Comparison of ENCODE assay signal across 17 cellular contexts in genomic region chr4:53576676-53577372, GRCh38. TPM values are rescaled to one million over a fixed set of nuclear protein-coding genes. Genes with fewer than 3 reads are reported as not detected.
DNase-seq lines count a peak whose midpoint lies in the region; ATAC-seq and TF ChIP-seq lines count a peak whose summit lies in the region.
"Had no signal": no experiment of that assay in that cellular context is flagged by ENCODE, and none has a peak within 500 bp of the region (broad histone marks: within the 10 kb centered on the region; RNA-seq: fewer than 3 reads in every experiment).

No MANE protein-coding gene starts in this region.

- 57 to 80% methylated on average over 1 of the region's 2 CpGs for WGBS in mesodermal cell (ENCODE audit: insufficient coverage in 2 of 2), 2 experiments

- H3K36me3 Mint-ChIP-seq in activated naive CD8-positive, alpha-beta T cell treated with anti-CD3 and anti-CD28 coated beads, Interleukin-2, amount 50 U/mL, for 24 hours (ENCODE audit: low read depth), result no peaks in the 10 kb centered on the region
- H3K36me3 Mint-ChIP-seq: activated naive CD4-positive, alpha-beta T cell treated with anti-CD3 and anti-CD28 coated beads, Interleukin-2, amount 10 ng/mL, durations not matched to agents 7 days and 5 days; CD14-positive monocyte had no signal

- H3K27ac Mint-ChIP-seq in activated naive CD8-positive, alpha-beta T cell treated with anti-CD3 and anti-CD28 coated beads, Interleukin-2, amount 50 U/mL, for 24 hours, result no peak overlapping the region
- H3K27ac Mint-ChIP-seq: activated naive CD4-positive, alpha-beta T cell treated with anti-CD3 and anti-CD28 coated beads, Interleukin-2, amount 10 ng/mL, durations not matched to agents 7 days and 5 days; CD14-positive monocyte; stimulated activated naive CD8-positive, alpha-beta T cell treated with anti-CD3 and anti-CD28 coated beads, Interleukin-15, Interleukin-2, amounts not matched to agents 100 ng/mL and 50 ng/mL, for 24 hours had no signal

- H3K9me3 Mint-ChIP-seq in activated naive CD8-positive, alpha-beta T cell treated with anti-CD3 and anti-CD28 coated beads, Interleukin-2, amount 50 U/mL, for 24 hours, result no peaks in the 10 kb centered on the region
- H3K9me3 Mint-ChIP-seq: activated naive CD4-positive, alpha-beta T cell treated with anti-CD3 and anti-CD28 coated beads, Interleukin-2, amount 10 ng/mL, durations not matched to agents 7 days and 5 days; stimulated activated naive CD8-positive, alpha-beta T cell treated with anti-CD3 and anti-CD28 coated beads, Interleukin-15, Interleukin-2, amounts not matched to agents 100 ng/mL and 50 ng/mL, for 24 hours had no signal

- H3K4me3 Mint-ChIP-seq in activated naive CD8-positive, alpha-beta T cell treated with anti-CD3 and anti-CD28 coated beads, Interleukin-2, amount 50 U/mL, for 24 hours, result no peak overlapping the region
- H3K4me3 Mint-ChIP-seq: activated naive CD4-positive, alpha-beta T cell treated with anti-CD3 and anti-CD28 coated beads, Interleukin-2, amount 10 ng/mL, durations not matched to agents 7 days and 5 days; CD14-positive monocyte; stimulated activated naive CD8-positive, alpha-beta T cell treated with anti-CD3 and anti-CD28 coated beads, Interleukin-15, Interleukin-2, amounts not matched to agents 100 ng/mL and 50 ng/mL, for 24 hours had no signal

- H3K27ac ChIP-seq in C4-2B, result peak overlapping the region; percentile 95
- H3K27ac ChIP-seq in mesodermal cell (ENCODE audit: low read depth, low read length, severe bottlenecking), result peak overlapping the region; percentile 65
- no peak overlapping the region for H3K27ac ChIP-seq in foreskin keratinocyte
- H3K27ac ChIP-seq: coronary artery had no signal

- H3K27me3 ChIP-seq in foreskin keratinocyte, result no peaks in the 10 kb centered on the region

- peaks cover 2% of the 10 kb centered on the region for H3K27me3 Mint-ChIP-seq in activated naive CD8-positive, alpha-beta T cell treated with anti-CD3 and anti-CD28 coated beads, Interleukin-2, amount 50 U/mL, for 24 hours
- H3K27me3 Mint-ChIP-seq: activated naive CD4-positive, alpha-beta T cell treated with anti-CD3 and anti-CD28 coated beads, Interleukin-2, amount 10 ng/mL, durations not matched to agents 7 days and 5 days; stimulated activated naive CD8-positive, alpha-beta T cell treated with anti-CD3 and anti-CD28 coated beads, Interleukin-15, Interleukin-2, amounts not matched to agents 100 ng/mL and 50 ng/mL, for 24 hours had no signal

- in situ Hi-C loops in GM13977 (cut with MboI; ENCODE audit: low pct_unique_long_range_greater_than_20kb, low sequenced_read_pairs, unreplicated experiment), result no loop called here

- H3K4me1 ChIP-seq in mesodermal cell (ENCODE audit: control insufficient read depth, insufficient read depth, low read length, poor library complexity, severe bottlenecking), result peaks cover 13% of the 10 kb centered on the region
- no peaks in the 10 kb centered on the region for H3K4me1 ChIP-seq in foreskin keratinocyte

- TF ChIP-seq CTCF in C4-2B (conservative IDR thresholded peaks at IDR 0.05) (no peak), GM13977 (IDR thresholded peaks at IDR 0.05; ENCODE audit: extremely low read depth, insufficient read depth, missing control alignments) (no peak), foreskin keratinocyte (conservative IDR thresholded peaks at IDR 0.05) (no peak)

- H3K4me3 ChIP-seq in mesodermal cell (ENCODE audit: extremely low read depth, insufficient read depth, low read length, poor library complexity, severe bottlenecking), result no peak overlapping the region
- H3K4me3 ChIP-seq: coronary artery had no signal

- H3K4me1 Mint-ChIP-seq in activated naive CD8-positive, alpha-beta T cell treated with anti-CD3 and anti-CD28 coated beads, Interleukin-2, amount 50 U/mL, for 24 hours, result no peaks in the 10 kb centered on the region
- H3K4me1 Mint-ChIP-seq: activated naive CD4-positive, alpha-beta T cell treated with anti-CD3 and anti-CD28 coated beads, Interleukin-2, amount 10 ng/mL, durations not matched to agents 7 days and 5 days; CD14-positive monocyte had no signal

- ATAC-seq in activated naive CD8-positive, alpha-beta T cell treated with anti-CD3 and anti-CD28 coated beads, Interleukin-2, amount 50 U/mL, for 24 hours, result no peak
- ATAC-seq in GM21360 (IDR thresholded peaks at IDR 0.05; ENCODE audit: unreplicated experiment), result no peak
- ATAC-seq in foreskin keratinocyte, result no peak
- ATAC-seq: HCT116 had no signal

- DNase-seq in NCI-H146 treated with DMSO at 0.1 percent for 48 hours (lab: John Stamatoyannopoulos, UW; ENCODE audit: unreplicated experiment) (peak; percentile 19), dedifferentiated amniotic fluid mesenchymal stem cell (ENCODE audit: extremely low spot score) (peak; percentile 32), GM13977 (ENCODE audit: low spot score) (no peak), foreskin keratinocyte (no peak)
- DNase-seq in activated naive CD8-positive, alpha-beta T cell treated with anti-CD3 and anti-CD28 coated beads, Interleukin-2, amount 50 U/mL, for 24 hours, result no peak
- DNase-seq: activated naive CD4-positive, alpha-beta T cell treated with anti-CD3 and anti-CD28 coated beads, Interleukin-2, amount 10 ng/mL, durations not matched to agents 7 days and 5 days; GF-D8; NCI-H1048; NCI-H774; SIG-M5 had no signal

- H3K9me3 ChIP-seq in mesodermal cell (ENCODE audit: control insufficient read depth, low read length), result no peaks in the 10 kb centered on the region

- no peaks in the 10 kb centered on the region for H3K36me3 ChIP-seq in mesodermal cell (ENCODE audit: control insufficient read depth, insufficient read depth, low read length)

RNA-seq across cellular contexts. Expression of gene LNX1, which starts 14.5 kb away (rescaled TPM):
- 0.77 TPM for polyA plus RNA-seq in mesodermal cell (2013, experiment 1 of 2)
- polyA plus RNA-seq in mesodermal cell (2013, experiment 2 of 2), result 0.66 TPM
- 0.25 and 0.34 TPM in 2 replicates for total RNA-seq in foreskin keratinocyte
- polyA plus RNA-seq in foreskin keratinocyte, result 0.03 and 0.09 TPM in 2 replicates

Comparison
In these comparisons a context has a peak if more than half of its experiments do, and no peak if none do; other contexts are left out.
1. DNase-seq: peak in NCI-H146 treated with DMSO at 0.1 percent for 48 hours (single experiment) and dedifferentiated amniotic fluid mesenchymal stem cell (single experiment); none in activated naive CD8-positive, alpha-beta T cell treated with anti-CD3 and anti-CD28 coated beads, Interleukin-2, amount 50 U/mL, for 24 hours (single experiment), GM13977 (single experiment) and foreskin keratinocyte (0 of 2).